Comparison of ENCODE assay signal across 8 cellular contexts in the genomic region with DNA sequence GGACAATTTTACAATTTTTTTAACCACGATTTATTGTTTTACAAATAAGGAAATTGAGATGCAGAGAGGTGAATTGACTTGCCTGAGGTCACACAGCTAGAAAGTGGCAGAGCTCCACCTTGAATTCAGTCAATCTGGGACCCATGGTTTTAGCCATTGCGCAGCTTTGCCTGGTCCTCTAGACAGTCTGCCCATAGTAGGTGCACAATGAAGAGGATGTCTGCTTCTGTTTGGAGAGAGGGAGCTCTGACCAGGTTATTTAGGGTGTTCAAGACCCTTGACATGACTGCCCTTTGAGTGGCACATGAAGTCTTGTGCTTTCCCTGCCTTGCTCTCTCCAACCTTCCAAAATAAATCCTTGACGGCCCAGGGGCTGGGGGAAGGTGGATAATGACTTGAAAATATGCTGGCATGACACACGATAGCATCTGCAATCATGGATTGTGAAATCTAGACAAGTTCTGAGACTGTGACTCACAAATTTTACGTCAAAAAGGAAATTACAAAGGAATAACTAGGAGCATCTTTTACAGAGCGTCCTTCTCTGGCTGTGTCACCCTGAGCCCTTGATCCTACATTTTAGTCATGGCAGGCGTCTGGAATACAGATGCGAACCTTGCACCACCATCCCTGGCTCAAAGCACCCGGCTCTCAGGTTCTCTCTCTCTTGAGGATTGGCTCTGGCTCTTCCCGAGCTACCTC. TPM values are rescaled to one million over a fixed set of nuclear protein-coding genes. Genes with fewer than 3 reads are reported as not detected.
DNase-seq lines count a peak whose midpoint lies in the region; ATAC-seq, FAIRE-seq and TF ChIP-seq lines count a peak whose summit lies in the region.

No MANE protein-coding gene starts in this region.

- no peak; the same call in none of the 2 replicates for TF ChIP-seq RAD21 in IMR-90 (IDR thresholded peaks at IDR 0.05; ENCODE audit: low read length)
- no peak for TF ChIP-seq RAD21 in K562 (CRISPR knock-in tag; conservative IDR thresholded peaks at IDR 0.05 in 1 of 2, IDR thresholded peaks at IDR 0.05 in 1 of 2)

- H4K20me1 ChIP-seq in IMR-90 (ENCODE audit: insufficient read depth, low read length), result no peaks in the 10 kb centered on the region
- H4K20me1 ChIP-seq in K562 (replicated peaks; ENCODE audit: control insufficient read depth, insufficient read depth, low read length), result no peaks in the 10 kb centered on the region

- H4K8ac ChIP-seq in IMR-90 (ENCODE audit: low read depth in 2 of 2, low read length in 2 of 2) (peak overlapping the region; percentile 62 to 94), neuronal stem cell (ENCODE audit: low read depth, low read length) (no peak overlapping the region)

- H3K14ac ChIP-seq in IMR-90 (replicated peaks; ENCODE audit: low read depth, low read length) (peak overlapping the region; percentile 95), neuronal stem cell (ENCODE audit: low read length) (no peak overlapping the region)

- H3K27me3 ChIP-seq in IMR-90 (ENCODE audit: control insufficient read depth, insufficient read depth, low read length) (no peaks in the 10 kb centered on the region), K562 (ENCODE audit: control insufficient read depth in 2 of 2, insufficient read depth in 2 of 2, low read length in 2 of 2) (peaks cover 13 to 49% of the 10 kb centered on the region in 2 experiments; a peak in 4 of 5 replicates), neuronal stem cell (ENCODE audit: control insufficient read depth in 3 of 3, insufficient read depth in 3 of 3, low read depth in 1 of 3, low read length in 3 of 3) (no peaks in the 10 kb centered on the region)

- peak overlapping the region; percentile 69 for H3K4me2 ChIP-seq in IMR-90 (ENCODE audit: low read depth, low read length)
- no peak overlapping the region for H3K4me2 ChIP-seq in K562 (ENCODE audit: insufficient read depth, low read length)
- no peak overlapping the region for H3K4me2 ChIP-seq in neuronal stem cell (ENCODE audit: insufficient read depth, low read length, poor library complexity, severe bottlenecking)

- in situ Hi-C loops in IMR-90 (cut with MboI; ENCODE audit: low sequenced_read_pairs), result no loop called here
- in situ Hi-C loops in K562 (cut with MboI), result no loop called here

- no peak for TF ChIP-seq CTCF in AG04449 (IDR thresholded peaks at IDR 0.05; ENCODE audit: insufficient read depth, low read length, missing control alignments)
- TF ChIP-seq CTCF in IMR-90 (conservative IDR thresholded peaks at IDR 0.05; ENCODE audit: low read depth, low read length), result no peak
- TF ChIP-seq CTCF in K562 (IDR thresholded peaks at IDR 0.05 in 2 of 3, conservative IDR thresholded peaks at IDR 0.05 in 1 of 3; ENCODE audit: insufficient read depth in 2 of 3, low read depth in 1 of 3, low read length in 3 of 3), result no peak
- TF ChIP-seq CTCF in mucosa of descending colon (IDR thresholded peaks at IDR 0.05), result no peak

- H3K4me1 Mint-ChIP-seq in activated T-cell treated with anti-CD3 and anti-CD28 coated beads, Interleukin-2, amount 50 U/mL, for 24 hours (ENCODE audit: low read depth), result peaks cover 31% of the 10 kb centered on the region
- H3K4me1 Mint-ChIP-seq in naive thymus-derived CD8-positive, alpha-beta T cell, result peaks cover 16 to 38% (median 24%) of the 10 kb centered on the region in 4 donors

- peak overlapping the region; percentile 94 for H4K5ac ChIP-seq in IMR-90 (ENCODE audit: low read depth, low read length)

- H2AK5ac ChIP-seq in IMR-90 (ENCODE audit: low read depth, low read length) (peak overlapping the region; percentile 97), neuronal stem cell (ENCODE audit: low read depth, low read length) (no peak overlapping the region)

- H3K4me3 Mint-ChIP-seq in activated T-cell treated with anti-CD3 and anti-CD28 coated beads, Interleukin-2, amount 50 U/mL, for 24 hours, result no peak overlapping the region
- H3K4me3 Mint-ChIP-seq in naive thymus-derived CD8-positive, alpha-beta T cell, result no peak overlapping the region

- BruUV-seq in IMR-90 (replicated peaks; lab: Mats Ljungman, UMichigan) (no TSS peak), K562 (replicated peaks; lab: Mats Ljungman, UMichigan) (no TSS peak)

- H3K4ac ChIP-seq in IMR-90 (ENCODE audit: low read depth, low read length) (peak overlapping the region; percentile 98), neuronal stem cell (ENCODE audit: low read length) (no peak overlapping the region)

- no peak for TF ChIP-seq EP300 in K562 (IDR thresholded peaks at IDR 0.05; ENCODE audit: low read length)

- no peak overlapping the region for H3K27ac Mint-ChIP-seq in activated T-cell treated with anti-CD3 and anti-CD28 coated beads, Interleukin-2, amount 50 U/mL, for 24 hours
- peak overlapping the region in 3 of 10 donors; percentile 7 to 33 (median 13) for H3K27ac Mint-ChIP-seq in naive thymus-derived CD8-positive, alpha-beta T cell

- H3K36me3 ChIP-seq in IMR-90 (ENCODE audit: control insufficient read depth, insufficient read depth, low read length) (no peaks in the 10 kb centered on the region), K562 (ENCODE audit: control insufficient read depth, insufficient read depth, low read length) (no peaks in the 10 kb centered on the region), mucosa of descending colon (ENCODE audit: low read depth) (no peaks in the 10 kb centered on the region), neuronal stem cell (replicated peaks in 1 of 2; ENCODE audit: control insufficient read depth in 2 of 2, insufficient read depth in 2 of 2, low read length in 2 of 2) (no peaks in the 10 kb centered on the region)

- POLR2A ChIA-PET in AG04449 (lab: Yijun Ruan, JAX) (interaction anchor here (0.6 to 2.3 kb wide), 2 partner anchors 13 to 26 kb away, joined by 3 to 18 read pairs; partner anchors contain the start of gene ID3), IMR-90 (lab: Charles Lee; ENCODE audit: unreplicated experiment) (no interaction called here), K562 (lab: Yijun Ruan, JAX) (interaction anchor here (0.6 to 1.3 kb wide), 3 partner anchors 10 to 261 kb away, joined by 3 to 7 read pairs (median 3); no protein-coding TSS in a partner anchor)
- POLR2A ChIA-PET in naive thymus-derived CD8-positive, alpha-beta T cell (lab: Charles Lee), result interaction anchor here (1.0 to 2.1 kb wide), 4 partner anchors 13 to 34 kb away, joined by 3 to 9 read pairs (median 4); no protein-coding TSS in a partner anchor

- peaks cover 18% of the 10 kb centered on the region for H3K4me1 ChIP-seq in IMR-90 (ENCODE audit: control insufficient read depth, insufficient read depth, low read length)
- H3K4me1 ChIP-seq in K562 (replicated peaks in 1 of 2; ENCODE audit: control insufficient read depth in 2 of 2, insufficient read depth in 2 of 2, low read length in 2 of 2), result peaks cover 0 to 3% of the 10 kb centered on the region in 2 experiments; a peak in 4 of 5 replicates
- no peaks in the 10 kb centered on the region for H3K4me1 ChIP-seq in mucosa of descending colon (ENCODE audit: low read depth)
- H3K4me1 ChIP-seq in neuronal stem cell (ENCODE audit: control insufficient read depth in 2 of 2, insufficient read depth in 1 of 2, low read depth in 1 of 2, low read length in 2 of 2), result peaks cover 0 to 19% of the 10 kb centered on the region in 2 donors

- H3K79me1 ChIP-seq in IMR-90 (ENCODE audit: low read depth in 1 of 2, low read length in 2 of 2) (peaks cover 6 to 27% of the 10 kb centered on the region in 2 experiments; a peak in 3 of 4 replicates), neuronal stem cell (ENCODE audit: low read depth, low read length) (no peaks in the 10 kb centered on the region)

- H2BK5ac ChIP-seq in IMR-90 (ENCODE audit: low read depth, low read length, poor library complexity, severe bottlenecking) (peak overlapping the region; percentile 95), neuronal stem cell (ENCODE audit: low read length) (no peak overlapping the region)

- 5% methylated on average over 4 of the region's 10 CpGs; no CpG with 5 or more reads in 1 of the 2 experiments for WGBS in IMR-90 (ENCODE audit: extremely low coverage in 2 of 2, insufficient read length in 1 of 2), 2 experiments
- WGBS in K562 (ENCODE audit: insufficient coverage, low coverage, missing lambda C conversion rate), result 5% methylated on average over 10 of the region's 10 CpGs
- no CpG with 5 or more reads among the region's 10 CpGs for WGBS in neuronal stem cell (ENCODE audit: extremely low coverage in 2 of 2, insufficient read length in 2 of 2, insufficient replicate concordance in 1 of 2), 2 donors

- no peaks in the 10 kb centered on the region for H3K27me3 Mint-ChIP-seq in activated T-cell treated with anti-CD3 and anti-CD28 coated beads, Interleukin-2, amount 50 U/mL, for 24 hours
- H3K27me3 Mint-ChIP-seq in naive thymus-derived CD8-positive, alpha-beta T cell, result no peaks in the 10 kb centered on the region

- H2AK9ac ChIP-seq in IMR-90 (replicated peaks; ENCODE audit: low read depth, low read length, poor library complexity), result peak overlapping the region; percentile 91

- CTCF ChIA-PET in AG04449 (lab: Yijun Ruan, JAX), result interaction anchor here (0.7 to 4.0 kb wide), 5 partner anchors 9 to 72 kb away, joined by 3 to 13 read pairs (median 5); no protein-coding TSS in a partner anchor
- CTCF ChIA-PET in IMR-90 (lab: Yijun Ruan, JAX), result interaction anchor here (0.8 to 1.2 kb wide), 2 partner anchors 8 to 52 kb away, joined by 4 read pairs; no protein-coding TSS in a partner anchor
- CTCF ChIA-PET in K562 (lab: Yijun Ruan, JAX; ENCODE audit: low intra/inter-chr PET ratio), result no interaction called here

- peak overlapping the region; percentile 97 for H4K91ac ChIP-seq in IMR-90 (ENCODE audit: insufficient read depth, low read depth, low read length)
- no peak overlapping the region for H4K91ac ChIP-seq in neuronal stem cell (ENCODE audit: low read depth, low read length, poor library complexity)

- dilution Hi-C loops in IMR-90 (cut with HindIII; ENCODE audit: low sequenced_read_pairs, unreplicated experiment), result no loop called here

- no peaks in the 10 kb centered on the region for H3K9me3 Mint-ChIP-seq in activated T-cell treated with anti-CD3 and anti-CD28 coated beads, Interleukin-2, amount 50 U/mL, for 24 hours
- H3K9me3 Mint-ChIP-seq in naive thymus-derived CD8-positive, alpha-beta T cell, result no peaks in the 10 kb centered on the region

- peak overlapping the region; percentile 34 for H3K9ac ChIP-seq in IMR-90 (ENCODE audit: low read depth, low read length)
- no peak overlapping the region for H3K9ac ChIP-seq in K562 (ENCODE audit: insufficient read depth in 1 of 2, low read depth in 2 of 2, low read length in 2 of 2)
- no peak overlapping the region for H3K9ac ChIP-seq in neuronal stem cell (ENCODE audit: low read depth, low read length, poor library complexity)

- H3K18ac ChIP-seq in IMR-90 (ENCODE audit: low read depth, low read length), result peak overlapping the region; percentile 91
- H3K18ac ChIP-seq in neuronal stem cell (ENCODE audit: low read length), result no peak overlapping the region

- no peaks in the 10 kb centered on the region for H3K36me3 Mint-ChIP-seq in activated T-cell treated with anti-CD3 and anti-CD28 coated beads, Interleukin-2, amount 50 U/mL, for 24 hours (ENCODE audit: low read depth)
- no peaks in the 10 kb centered on the region for H3K36me3 Mint-ChIP-seq in naive thymus-derived CD8-positive, alpha-beta T cell

- peak overlapping the region; percentile 97 for H2BK20ac ChIP-seq in IMR-90 (ENCODE audit: low read depth, low read length)

- TF ChIP-seq POLR2A in IMR-90 (IDR thresholded peaks at IDR 0.05; ENCODE audit: low read depth, low read length), result peak; percentile 72
- TF ChIP-seq POLR2A in K562 (conservative IDR thresholded peaks at IDR 0.05), result no peak

- H3K4me3 ChIP-seq in AG04449 (ENCODE audit: low read depth, low read length) (peak overlapping the region; percentile 18), IMR-90 (ENCODE audit: insufficient read depth, low read depth, low read length) (no peak overlapping the region), K562 (no peak overlapping the region), mucosa of descending colon (no peak overlapping the region), neuronal stem cell (ENCODE audit: low read length in 2 of 2) (no peak overlapping the region)

- H3K56ac ChIP-seq in IMR-90 (ENCODE audit: extremely low read depth, insufficient read depth, low read length), result peak overlapping the region; percentile 93

- no peak for FAIRE-seq in K562 (lab: Jason Lieb, UNC)

- peak overlapping the region; percentile 90 for H3K27ac ChIP-seq in IMR-90 (ENCODE audit: insufficient read depth, low read length)
- no peak overlapping the region; the same call in 2 of the 3 replicates for H3K27ac ChIP-seq in K562 (ENCODE audit: extremely low read depth, low read depth, low read length)
- H3K27ac ChIP-seq in neuronal stem cell (replicated peaks; ENCODE audit: low read length), result no peak overlapping the region

- H3K9me1 ChIP-seq in IMR-90 (ENCODE audit: insufficient read depth, low read length) (peaks cover 17% of the 10 kb centered on the region), K562 (ENCODE audit: control insufficient read depth, insufficient read depth, low read length) (no peaks in the 10 kb centered on the region)

- intact Hi-C loops in IMR-90 (cut with micrococcal nuclease), result no loop called here
- intact Hi-C loops in K562 (cut with micrococcal nuclease), result no loop called here
- intact Hi-C loops in mucosa of descending colon (cut with DNase I, micrococcal nuclease), result no loop called here

- DNase-seq in AG04449 (ENCODE audit: low read depth, low spot score) (peak; percentile 97), IMR-90 (peak; percentile 99), K562 (ENCODE audit: extremely low read depth in 1 of 4, low spot score in 3 of 4) (no peak), mucosa of descending colon (no peak), neuronal stem cell (ENCODE audit: low spot score) (no peak)
- DNase-seq in activated T-cell treated with anti-CD3 and anti-CD28 coated beads, Interleukin-2, amount 50 U/mL, for 24 hours, result no peak
- DNase-seq in naive thymus-derived CD8-positive, alpha-beta T cell, result no peak
- DNase-seq in activated CD4-positive, alpha-beta T cell treated with anti-CD3 and anti-CD28 coated beads for 1 hour, result no peak

- H2BK120ac ChIP-seq in IMR-90 (ENCODE audit: low read depth, low read length) (peak overlapping the region; percentile 98), neuronal stem cell (ENCODE audit: low read depth, low read length) (no peak overlapping the region)

- H3K23ac ChIP-seq in IMR-90 (ENCODE audit: low read depth, low read length), result peak overlapping the region; percentile 98
- H3K23ac ChIP-seq in neuronal stem cell (ENCODE audit: low read depth, low read length, poor library complexity), result no peak overlapping the region

- H2AFZ ChIP-seq in IMR-90 (replicated peaks; ENCODE audit: low read length, poor library complexity), result peak overlapping the region; percentile 77
- no peak overlapping the region for H2AFZ ChIP-seq in K562 (ENCODE audit: low read depth, low read length)
- no peak overlapping the region for H2AFZ ChIP-seq in neuronal stem cell (ENCODE audit: low read length)

- ATAC-seq in IMR-90 (ENCODE audit: low read depth) (peak; percentile 87), K562 (no peak), mucosa of descending colon (peak; percentile 39)
- no peak for ATAC-seq in naive thymus-derived CD8-positive, alpha-beta T cell

- peak overlapping the region; percentile 90 for H2BK15ac ChIP-seq in IMR-90 (ENCODE audit: low read depth, low read length)
- H2BK15ac ChIP-seq in neuronal stem cell (ENCODE audit: low read length), result no peak overlapping the region

- no peaks in the 10 kb centered on the region for H3K79me2 ChIP-seq in K562 (ENCODE audit: control insufficient read depth, insufficient read depth, low read length)

- H3K9me3 ChIP-seq in IMR-90 (ENCODE audit: control insufficient read depth, insufficient read depth, low read length) (no peaks in the 10 kb centered on the region), K562 (replicated peaks; ENCODE audit: control insufficient read depth, insufficient read depth, low read depth, low read length) (no peaks in the 10 kb centered on the region), mucosa of descending colon (no peaks in the 10 kb centered on the region), neuronal stem cell (replicated peaks in 1 of 2; ENCODE audit: control insufficient read depth in 2 of 2, insufficient read depth in 1 of 2, low read depth in 1 of 2, low read length in 2 of 2) (no peaks in the 10 kb centered on the region)

- H2BK12ac ChIP-seq in neuronal stem cell (ENCODE audit: low read length), result no peak overlapping the region

RNA-seq across cellular contexts. Expression of gene ID3, which starts 26.2 kb away (rescaled TPM):
- total RNA-seq in IMR-90 (2012; rRNA removed), result 109 and 171 TPM in 2 replicates
- polyA plus RNA-seq in IMR-90 (2012; rRNA removed), result 304 and 385 TPM in 2 replicates
- 781 and 851 TPM in 2 replicates for polyA plus RNA-seq in IMR-90 (2012; cell fraction: cytosol; rRNA removed)
- 1,444 and 1,599 TPM in 2 replicates for polyA plus RNA-seq in IMR-90 (2012; cell fraction: nucleus; rRNA removed; ENCODE audit: low replicate concordance)
- 41.1 and 121 TPM in 2 replicates for total RNA-seq in K562 (2011; cell fraction: chromatin; rRNA removed; ENCODE audit: low replicate concordance)
- 126 and 137 TPM in 2 replicates for total RNA-seq in K562 (2011; cell fraction: nucleolus; rRNA removed)
- 87.5 and 98.1 TPM in 2 replicates for total RNA-seq in K562 (2011; cell fraction: nucleoplasm; rRNA removed)
- total RNA-seq in K562 (2014; rRNA removed), result 50.9 and 59.4 TPM in 2 replicates
- total RNA-seq in K562 (2014; rRNA removed; fragmentation: Illumina TruSeq; extraction: Trizol), result 12.6 and 17.2 TPM in 2 replicates
- 17.7 and 20.4 TPM in 2 replicates for total RNA-seq in K562 (2015; rRNA removed; fragmentation: Illumina TruSeq; extraction: Trizol)
- 42.2 and 44.8 TPM in 2 replicates for total RNA-seq in K562 (2021)
- 28.6 and 59.8 TPM in 2 replicates for polyA plus RNA-seq in K562 (2011; rRNA removed)
- 78.3 and 218 TPM in 2 replicates for polyA plus RNA-seq in K562 (2011; cell fraction: cytosol; rRNA removed)
- 52.1 and 90.3 TPM in 2 replicates for polyA plus RNA-seq in K562 (2011; cell fraction: nucleus; rRNA removed)
- 63.0 and 66.6 TPM in 2 replicates for polyA plus RNA-seq in K562 (2012)
- 23.5 and 30.8 TPM in 2 replicates for polyA plus RNA-seq in K562 (2014; fragmentation: Illumina TruSeq; extraction: Trizol)
- 10 to 100 TPM in 1 of 2 experiments, 1 to 10 TPM in 1; 6.8 to 13.2 TPM for polyA plus RNA-seq in K562 (2014; fragmentation: Nextera tagmentation; extraction: Ambion mirVana)
- 44.4 and 54.2 TPM in 2 replicates for polyA plus RNA-seq in K562 (2014; rRNA removed)
- polyA minus RNA-seq in K562 (2011; rRNA and poly(A)+ RNA removed), result 9.7 and 17.8 TPM in 2 replicates
- polyA minus RNA-seq in K562 (2011; cell fraction: cytosol; rRNA and poly(A)+ RNA removed), result 23.9 and 44.6 TPM in 2 replicates
- 65.3 and 68.1 TPM in 2 replicates for polyA minus RNA-seq in K562 (2011; cell fraction: nucleus; rRNA and poly(A)+ RNA removed)
- 100 to 1,000 TPM in 2 of 3 donors, 10 to 100 TPM in 1; 83.0 to 316 (median 121) TPM for total RNA-seq in mucosa of descending colon
- 99.9 TPM for polyA plus RNA-seq in neuronal stem cell (2013, experiment 1 of 2)
- polyA plus RNA-seq in neuronal stem cell (2013, experiment 2 of 2), result 99.2 TPM
- 10 to 100 TPM; 60.9 to 64.8 TPM for total RNA-seq in naive thymus-derived CD8-positive, alpha-beta T cell
- polyA plus RNA-seq in naive thymus-derived CD8-positive, alpha-beta T cell, result 1 to 10 TPM; 2.7 to 10.0 (median 4.6) TPM

RNA-seq across cellular contexts. Expression of gene E2F2, which starts 54.4 kb away (rescaled TPM):
- total RNA-seq in IMR-90 (2012; rRNA removed) (0.36 and 0.56 TPM in 2 replicates), K562 (2014; rRNA removed) (14.9 and 19.9 TPM in 2 replicates), K562 (2014; rRNA removed; fragmentation: Illumina TruSeq; extraction: Trizol) (11.0 and 11.4 TPM in 2 replicates), K562 (2015; rRNA removed; fragmentation: Illumina TruSeq; extraction: Trizol) (11.7 and 12.0 TPM in 2 replicates), K562 (2021) (22.5 and 25.3 TPM in 2 replicates), mucosa of descending colon (10 to 100 TPM in 2 of 3 donors, 1 to 10 TPM in 1; 8.6 to 18.0 (median 14.5) TPM)
- polyA plus RNA-seq in IMR-90 (2012; rRNA removed) (0.39 and 0.51 TPM in 2 replicates), K562 (2011; rRNA removed) (3.1 and 4.2 TPM in 2 replicates), K562 (2014; fragmentation: Illumina TruSeq; extraction: Trizol) (14.3 and 16.1 TPM in 2 replicates), K562 (2014; fragmentation: Nextera tagmentation; extraction: Ambion mirVana) (1 to 10 TPM; 3.8 to 4.0 TPM), K562 (2014; rRNA removed) (10.1 and 10.3 TPM in 2 replicates)
- polyA plus RNA-seq in IMR-90 (2012; cell fraction: cytosol; rRNA removed), result 0.16 and 0.19 TPM in 2 replicates
- polyA plus RNA-seq in IMR-90 (2012; cell fraction: nucleus; rRNA removed; ENCODE audit: low replicate concordance), result 0.55 and 0.63 TPM in 2 replicates
- total RNA-seq in K562 (2011; cell fraction: chromatin; rRNA removed; ENCODE audit: low replicate concordance), result 29.6 and 39.0 TPM in 2 replicates
- total RNA-seq in K562 (2011; cell fraction: nucleolus; rRNA removed), result 13.2 and 15.8 TPM in 2 replicates
- total RNA-seq in K562 (2011; cell fraction: nucleoplasm; rRNA removed), result 21.7 and 23.2 TPM in 2 replicates
- 3.0 and 3.9 TPM in 2 replicates for polyA plus RNA-seq in K562 (2011; cell fraction: cytosol; rRNA removed)
- polyA plus RNA-seq in K562 (2011; cell fraction: nucleus; rRNA removed), result 8.1 and 9.2 TPM in 2 replicates
- 9.2 and 10.2 TPM in 2 replicates for polyA plus RNA-seq in K562 (2012)
- 3.5 and 4.7 TPM in 2 replicates for polyA minus RNA-seq in K562 (2011; rRNA and poly(A)+ RNA removed)
- 5.8 and 6.5 TPM in 2 replicates for polyA minus RNA-seq in K562 (2011; cell fraction: cytosol; rRNA and poly(A)+ RNA removed)
- 5.1 and 8.9 TPM in 2 replicates for polyA minus RNA-seq in K562 (2011; cell fraction: nucleus; rRNA and poly(A)+ RNA removed)
- polyA plus RNA-seq in neuronal stem cell (2013, experiment 1 of 2), result 3.8 TPM
- polyA plus RNA-seq in neuronal stem cell (2013, experiment 2 of 2), result 4.4 TPM
- under 1 TPM; 0.10 to 0.14 TPM for total RNA-seq in naive thymus-derived CD8-positive, alpha-beta T cell
- polyA plus RNA-seq in naive thymus-derived CD8-positive, alpha-beta T cell, result under 1 TPM in 2 of 3 donors, not detected in 1; 0.05 to 0.14 TPM

Comparison
In these comparisons a context has a peak if more than half of its experiments do, and no peak if none do; other contexts are left out.
1. DNase-seq: peak in AG04449 (single experiment) and IMR-90 (single experiment); none in K562 (0 of 4), mucosa of descending colon (0 of 3), activated T-cell treated with anti-CD3 and anti-CD28 coated beads, Interleukin-2, amount 50 U/mL, for 24 hours (single experiment), neuronal stem cell (single experiment), naive thymus-derived CD8-positive, alpha-beta T cell (0 of 10) and activated CD4-positive, alpha-beta T cell treated with anti-CD3 and anti-CD28 coated beads for 1 hour (single experiment).
2. ATAC-seq: peak in IMR-90 (single experiment) and mucosa of descending colon (single experiment); none in K562 (single experiment) and naive thymus-derived CD8-positive, alpha-beta T cell (0 of 2).